ENCODE assay signal across 23 cellular contexts in the genomic region with DNA sequence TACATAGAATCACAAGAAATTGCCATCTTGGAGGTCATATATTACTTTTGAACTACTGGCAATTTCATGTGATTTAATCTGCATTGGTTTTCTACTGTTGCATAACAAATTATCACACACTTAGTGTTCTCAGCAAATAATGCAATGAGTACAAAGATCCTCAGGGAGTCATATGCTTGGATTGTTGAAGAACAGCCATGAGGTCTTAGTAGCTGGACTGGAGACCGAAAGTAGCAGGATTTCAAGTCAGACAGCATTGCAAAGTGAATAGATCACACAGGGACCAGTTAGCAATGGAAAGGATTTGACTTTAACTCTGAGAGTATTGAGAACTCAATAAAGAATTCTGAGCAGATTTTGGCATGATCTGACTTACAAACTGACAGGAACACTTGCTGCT. TPM values are rescaled to one million over a fixed set of nuclear protein-coding genes. Genes with fewer than 3 reads are reported as not detected.
DNase-seq lines count a peak whose midpoint lies in the region; ATAC-seq and TF ChIP-seq lines count a peak whose summit lies in the region.
"Had no signal": no experiment of that assay in that cellular context is flagged by ENCODE, and none has a peak within 500 bp of the region (broad histone marks: within the 10 kb centered on the region; RNA-seq: fewer than 3 reads in every experiment).

No MANE protein-coding gene starts in this region.

- peak; percentile 7 for DNase-seq in SIG-M5 treated with dmso at 0.1 percent for 504 hours (lab: John Stamatoyannopoulos, UW; ENCODE audit: unreplicated experiment)
- DNase-seq in SIG-M5 (lab: John Stamatoyannopoulos, UW), result no peak
- peak; percentile 84 for DNase-seq in epithelial cell of esophagus (ENCODE audit: low read depth)
- peak; percentile 43 for DNase-seq in hepatocyte (ENCODE audit: low spot score)
- DNase-seq in stromal cell of bone marrow (ENCODE audit: low read depth), result peak; percentile 72
- DNase-seq in ureter (ENCODE audit: low spot score), result no peak
- DNase-seq: activated naive CD4-positive, alpha-beta T cell treated with anti-CD3 and anti-CD28 coated beads for 36 hours; activated T-cell treated with anti-CD3 and anti-CD28 coated beads, Interleukin-2, amount 50 U/mL, for 4 hours; BE2C; Caco-2; H9; Kasumi-1; natural killer cell; NCI-H1105 treated with DMSO at 0.1 percent for 48 hours; NCI-H510A treated with DMSO at 0.1 percent for 48 hours; NK-92 treated with Interleukin-12 subunit alpha and Interleukin-12 subunit beta, amount 100 ng/mL, for 24 hours; ovary; stimulated activated naive CD4-positive, alpha-beta T cell treated with Interleukin-2 at 50 U/mL for 16 hours had no signal

- no peak overlapping the region for H3K4me2 ChIP-seq in hepatocyte

- no peak overlapping the region for H2AFZ ChIP-seq in hepatocyte

- no peak overlapping the region for H3K4me3 ChIP-seq in epithelial cell of esophagus (ENCODE audit: low read length)
- H3K4me3 ChIP-seq in hepatocyte, result no peak overlapping the region
- H3K4me3 ChIP-seq: ascending aorta, ovary, tibial nerve had no signal

- H4K20me1 ChIP-seq in hepatocyte (ENCODE audit: insufficient read depth, poor library complexity, severe bottlenecking), result no peaks in the 10 kb centered on the region

- no peaks in the 10 kb centered on the region for H3K9me3 ChIP-seq in hepatocyte (ENCODE audit: low read depth)
- H3K9me3 ChIP-seq: ascending aorta, BE2C, Caco-2, ovary, tibial nerve had no signal

- no peaks in the 10 kb centered on the region for H3K36me3 ChIP-seq in hepatocyte (replicated peaks; ENCODE audit: insufficient read depth, low read depth)
- H3K36me3 ChIP-seq: ascending aorta, BE2C, tibial nerve had no signal

- no peaks in the 10 kb centered on the region for H3K4me1 ChIP-seq in hepatocyte (ENCODE audit: insufficient read depth)
- H3K4me1 ChIP-seq: BE2C, Caco-2 had no signal

- no peaks in the 10 kb centered on the region for H3K79me2 ChIP-seq in hepatocyte

- no peaks in the 10 kb centered on the region for H3K27me3 ChIP-seq in hepatocyte
- H3K27me3 ChIP-seq: ascending aorta, BE2C, ovary, tibial nerve had no signal

- no peaks in the 10 kb centered on the region for H3K9me2 ChIP-seq in hepatocyte (replicated peaks; ENCODE audit: insufficient read depth)

- WGBS in hepatocyte (ENCODE audit: low lambda C conversion rate, missing lambda C conversion rate), result 56% methylated on average over 1 of the region's 1 CpG

- H3K27ac ChIP-seq in hepatocyte, result peak overlapping the region; percentile 53
- H3K27ac ChIP-seq: 22Rv1, ascending aorta, ovary had no signal

- no peak for ATAC-seq in HG03139 (IDR thresholded peaks at IDR 0.05; ENCODE audit: unreplicated experiment)
- no peak for ATAC-seq in HG02759 (IDR thresholded peaks at IDR 0.05; ENCODE audit: unreplicated experiment)
- ATAC-seq: activated T-cell treated with anti-CD3 and anti-CD28 coated beads, Interleukin-2, amount 50 U/mL, for 4 hours; natural killer cell had no signal

- TF ChIP-seq CTCF in epithelial cell of esophagus (IDR thresholded peaks at IDR 0.05; ENCODE audit: insufficient read depth, low read depth, low read length, missing control alignments) (no peak), hepatocyte (IDR thresholded peaks at IDR 0.05; ENCODE audit: poor library complexity) (no peak)

RNA-seq across cellular contexts. Expression of a gene that starts 32.2 kb away (rescaled TPM):
- 6.5 and 7.0 TPM in 2 replicates for total RNA-seq in hepatocyte
- polyA plus RNA-seq in hepatocyte, result 3.7 and 3.9 TPM in 2 replicates
- 16.8 TPM for total RNA-seq in ureter
- total RNA-seq: Caco-2 had no signal

RNA-seq across cellular contexts. Expression of a gene that starts 52.6 kb away (rescaled TPM):
- total RNA-seq in hepatocyte, result 5.3 and 11.1 TPM in 2 replicates
- 8.7 and 10.5 TPM in 2 replicates for polyA plus RNA-seq in hepatocyte
- total RNA-seq in ureter, result 7.8 TPM
- total RNA-seq: ascending aorta had no signal

Comparison
In these comparisons a context has a peak if more than half of its experiments do, and no peak if none do; other contexts are left out.
1. DNase-seq: peak in SIG-M5 treated with dmso at 0.1 percent for 504 hours (single experiment), epithelial cell of esophagus (single experiment), hepatocyte (single experiment) and stromal cell of bone marrow (single experiment); none in SIG-M5 (single experiment) and ureter (single experiment).